In genomic region chr9:129745186-129745585, GRCh38 we compare ENCODE assay signal across 20 cellular contexts.
"Had no signal": no experiment of that assay in that cellular context is flagged by ENCODE, and none has a peak within 500 bp of the region (broad histone marks: within the 10 kb centered on the region; RNA-seq: fewer than 3 reads in every experiment).

No MANE protein-coding gene starts in this region.

- H3K4me3 ChIP-seq: SJSA1, SK-N-MC had no signal

- DNase-seq: KBM-7, MV-4-11, NCI-H1048, NCI-H1105, NCI-H1417, NCI-H1436 treated with DMSO at 0.1 percent for 48 hours, NCI-H1694, NCI-H187 treated with DMSO at 0.1 percent for 48 hours, NCI-H2029 treated with DMSO at 0.1 percent for 48 hours, NCI-H2171 treated with DMSO at 0.1 percent for 48 hours, NCI-H345, NCI-H510A, NCI-H524 treated with DMSO at 0.1 percent for 48 hours, NCI-H69, NCI-H774, Right ventricle myocardium superior, RPMI8226, SIG-M5 had no signal
